In the genomic region with DNA sequence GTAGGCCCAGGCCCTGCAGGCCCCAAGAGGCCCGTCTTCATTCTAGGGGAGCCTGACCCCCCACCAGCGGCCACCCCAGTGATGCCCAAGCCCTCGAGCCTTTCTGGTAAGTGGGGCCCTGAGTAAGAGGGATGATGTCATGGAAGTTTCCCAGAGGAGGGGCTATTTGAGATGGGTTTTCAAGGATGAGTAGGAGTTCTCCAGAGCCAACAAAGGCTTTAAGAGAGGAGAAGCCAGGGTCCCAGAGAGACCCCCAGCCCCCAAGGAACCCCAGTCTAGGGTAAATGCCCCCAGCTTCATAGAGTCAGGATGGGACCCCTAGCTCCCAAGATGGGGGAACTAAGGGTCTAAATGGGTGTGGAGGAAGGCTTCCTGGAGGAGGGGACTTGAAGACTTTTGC, we compare ENCODE assay signal across 25 cellular contexts. TPM values are rescaled to one million over a fixed set of nuclear protein-coding genes. Genes with fewer than 3 reads are reported as not detected.
"Had no signal": no experiment of that assay in that cellular context is flagged by ENCODE, and none has a peak within 500 bp of the region (broad histone marks: within the 10 kb centered on the region; RNA-seq: fewer than 3 reads in every experiment).

No MANE protein-coding gene starts in this region.

- DNase-seq: dorsolateral prefrontal cortex; effector CD4-positive, alpha-beta T cell; hypothalamus; immature natural killer cell; islet precursor cell; kidney glomerular epithelial cell; left colon; left ventricle myocardium inferior; mammary epithelial cell; mesendoderm; midbrain; naive thymus-derived CD4-positive, alpha-beta T cell; occipital lobe; ovary; posterior cingulate gyrus; psoas muscle; right cardiac atrium; spleen; stimulated activated CD4-positive, alpha-beta T cell treated with anti-CD3 and anti-CD28 coated beads, Interleukin-4, amount 100 ng/mL, for 4 hours; stimulated activated naive CD4-positive, alpha-beta T cell; substantia nigra; testis; tibial artery had no signal

- H3K27me3 Mint-ChIP-seq: naive thymus-derived CD4-positive, alpha-beta T cell; type B pancreatic cell had no signal

- H3K27ac Mint-ChIP-seq: type B pancreatic cell had no signal

- ATAC-seq: left colon; naive thymus-derived CD4-positive, alpha-beta T cell; psoas muscle; right cardiac atrium had no signal

- H3K9me3 Mint-ChIP-seq: immature natural killer cell, type B pancreatic cell had no signal

- H3K4me3 Mint-ChIP-seq: immature natural killer cell; naive thymus-derived CD4-positive, alpha-beta T cell; type B pancreatic cell had no signal

RNA-seq across cellular contexts. Expression of a gene that starts 57.2 kb away (rescaled TPM):
- total RNA-seq: mammary epithelial cell, renal cortical epithelial cell had no signal
